1 cellular context compared by ENCODE assay signal in genomic region chrX:71492086-71493065, GRCh38.
TF ChIP-seq lines count a peak whose summit lies in the region.

No MANE protein-coding gene starts in this region.

TF ChIP-seq in GM23338, 12 proteins besides CTCF, POLR2A, EP300 and RAD21:
- TF ChIP-seq ZNF462 (CRISPR knock-in tag; IDR thresholded peaks at IDR 0.05): no peak
- TF ChIP-seq POLR2AphosphoS5 (IDR thresholded peaks at IDR 0.05; ENCODE audit: low read depth): no peak
- TF ChIP-seq EZH2phosphoT487 (IDR thresholded peaks at IDR 0.05; ENCODE audit: unreplicated experiment): no peak
- no peak for TF ChIP-seq CREB1 (CRISPR knock-in tag; IDR thresholded peaks at IDR 0.05; ENCODE audit: low read depth)
- no peak for TF ChIP-seq REST (IDR thresholded peaks at IDR 0.05; ENCODE audit: unreplicated experiment)
- no peak for TF ChIP-seq EZH2 (IDR thresholded peaks at IDR 0.05; ENCODE audit: low read depth, unreplicated experiment)
- TF ChIP-seq JUNB (IDR thresholded peaks at IDR 0.05; ENCODE audit: unreplicated experiment): no peak
- no peak for TF ChIP-seq ZNF114 (CRISPR knock-in tag; IDR thresholded peaks at IDR 0.05)
- TF ChIP-seq STAT1 (IDR thresholded peaks at IDR 0.05; ENCODE audit: unreplicated experiment): no peak
- TF ChIP-seq NANOG (IDR thresholded peaks at IDR 0.05; ENCODE audit: borderline replicate concordance): no peak
